1 cellular context compared by ENCODE assay signal in genomic region chr11:100863080-100863581, GRCh38.
A peak's percentile ranks its signal among the peaks of the same experiment; 100 is the strongest.
TF ChIP-seq lines count a peak whose summit lies in the region.

No MANE protein-coding gene starts in this region.

TF ChIP-seq in K562, 482 proteins besides CTCF, POLR2A, EP300 and RAD21 (continued from another document and continues in another):
- TF ChIP-seq JUNB (CRISPR knock-in tag; conservative IDR thresholded peaks at IDR 0.05): no peak
- TF ChIP-seq PHF8 (IDR thresholded peaks at IDR 0.05; ENCODE audit: borderline replicate concordance, low read length): no peak
- TF ChIP-seq ZBTB40 (IDR thresholded peaks at IDR 0.05): peak; percentile 57
- TF ChIP-seq ZBTB40 (CRISPR knock-in tag; IDR thresholded peaks at IDR 0.05): no peak
- no peak for TF ChIP-seq NONO (IDR thresholded peaks at IDR 0.05; ENCODE audit: low read depth in 2 of 2, low read length in 1 of 2)
- peak; percentile 53 for TF ChIP-seq CCNT2 (IDR thresholded peaks at IDR 0.05; ENCODE audit: borderline replicate concordance, extremely low read depth, insufficient read length, low read depth, low read length)
- no peak for TF ChIP-seq XRCC3 (IDR thresholded peaks at IDR 0.05)
- no peak for TF ChIP-seq YY1 (IDR thresholded peaks at IDR 0.05; ENCODE audit: borderline replicate concordance in 1 of 3, control insufficient read depth in 1 of 3, extremely low read depth in 1 of 3, insufficient read depth in 3 of 3, insufficient read length in 1 of 3, insufficient replicate concordance in 2 of 3, low read depth in 1 of 3, low read length in 2 of 3)
- TF ChIP-seq FOXJ3 (CRISPR knock-in tag; IDR thresholded peaks at IDR 0.05): no peak
- TF ChIP-seq TFAM (CRISPR knock-in tag; conservative IDR thresholded peaks at IDR 0.05): no peak
- TF ChIP-seq ZNF23 (CRISPR knock-in tag; IDR thresholded peaks at IDR 0.05): no peak
- TF ChIP-seq RBFOX2 (IDR thresholded peaks at IDR 0.05; ENCODE audit: low read depth, low read length): no peak
- TF ChIP-seq THAP7 (CRISPR knock-in tag; IDR thresholded peaks at IDR 0.05): no peak
- no peak for TF ChIP-seq XRCC4 (IDR thresholded peaks at IDR 0.05; ENCODE audit: extremely low read depth, insufficient read depth, insufficient read length)
- no peak for TF ChIP-seq EGR1 (conservative IDR thresholded peaks at IDR 0.05)
- TF ChIP-seq THAP12 (CRISPR knock-in tag; IDR thresholded peaks at IDR 0.05): no peak
- no peak for TF ChIP-seq GTF2F1 (IDR thresholded peaks at IDR 0.05; ENCODE audit: low read depth, low read length)
- TF ChIP-seq STAT5A (IDR thresholded peaks at IDR 0.05; ENCODE audit: borderline replicate concordance, low read length): peak; percentile 78
- no peak for TF ChIP-seq KLF13 (tag; IDR thresholded peaks at IDR 0.05; ENCODE audit: borderline replicate concordance, low read depth)
- TF ChIP-seq TEAD1 (CRISPR knock-in tag; IDR thresholded peaks at IDR 0.05): no peak
- TF ChIP-seq ZNF263 (CRISPR knock-in tag; IDR thresholded peaks at IDR 0.05; ENCODE audit: borderline replicate concordance): no peak
- no peak for TF ChIP-seq WHSC1 (IDR thresholded peaks at IDR 0.05; ENCODE audit: low read length)
- no peak for TF ChIP-seq ELF1 (tag; IDR thresholded peaks at IDR 0.05)
- no peak for TF ChIP-seq ZBTB1 (CRISPR knock-in tag; IDR thresholded peaks at IDR 0.05; ENCODE audit: borderline replicate concordance, low read depth)
- no peak for TF ChIP-seq NR3C1 (CRISPR knock-in tag; IDR thresholded peaks at IDR 0.05)
- TF ChIP-seq SNRNP70 (optimal IDR thresholded peaks at IDR 0.05; ENCODE audit: low read depth, low read length): no peak
- TF ChIP-seq MCM5 (IDR thresholded peaks at IDR 0.05; ENCODE audit: low read depth): no peak
- TF ChIP-seq PURB (CRISPR knock-in tag; IDR thresholded peaks at IDR 0.05; ENCODE audit: low read depth): no peak
- no peak for TF ChIP-seq DNMT1 (IDR thresholded peaks at IDR 0.05)
- no peak for TF ChIP-seq CTCFL (IDR thresholded peaks at IDR 0.05; ENCODE audit: borderline replicate concordance, insufficient read depth, low read depth, low read length, poor library complexity, severe bottlenecking)
- TF ChIP-seq BDP1 (IDR thresholded peaks at IDR 0.05; ENCODE audit: insufficient read depth, insufficient read length): no peak
- TF ChIP-seq TAF15 (IDR thresholded peaks at IDR 0.05; ENCODE audit: low read depth, low read length): no peak
- TF ChIP-seq KDM5B (IDR thresholded peaks at IDR 0.05; ENCODE audit: insufficient replicate concordance, low read depth, low read length): no peak
- peak in 1 of 2 experiments; percentile 50; a peak in 1 of 4 replicates for TF ChIP-seq HDAC1 (IDR thresholded peaks at IDR 0.05)
- TF ChIP-seq ZNF79 (CRISPR knock-in tag; IDR thresholded peaks at IDR 0.05; ENCODE audit: low read depth): no peak
- peak; percentile 33 to 75; a peak in 3 of 4 replicates for TF ChIP-seq RCOR1 (IDR thresholded peaks at IDR 0.05; ENCODE audit: borderline replicate concordance in 1 of 2, low read depth in 2 of 2, low read length in 2 of 2)
- TF ChIP-seq MYBL2 (IDR thresholded peaks at IDR 0.05; ENCODE audit: low read depth): no peak
- no peak for TF ChIP-seq MYBL2 (CRISPR knock-in tag; IDR thresholded peaks at IDR 0.05; ENCODE audit: borderline replicate concordance)
- no peak for TF ChIP-seq ZNF696 (CRISPR knock-in tag; conservative IDR thresholded peaks at IDR 0.05)
- TF ChIP-seq ZNF165 (CRISPR knock-in tag; IDR thresholded peaks at IDR 0.05; ENCODE audit: borderline replicate concordance): no peak
- peak; percentile 51 for TF ChIP-seq CREB1 (IDR thresholded peaks at IDR 0.05)
- TF ChIP-seq CREB1 (CRISPR knock-in tag; IDR thresholded peaks at IDR 0.05): no peak
- no peak for TF ChIP-seq CBFB (CRISPR knock-in tag; IDR thresholded peaks at IDR 0.05)
- no peak for TF ChIP-seq E2F8 (IDR thresholded peaks at IDR 0.05; ENCODE audit: low read depth, partially characterized antibody)
- no peak for TF ChIP-seq ZNF561 (CRISPR knock-in tag; conservative IDR thresholded peaks at IDR 0.05)
- TF ChIP-seq SIN3B (IDR thresholded peaks at IDR 0.05; ENCODE audit: low read depth): no peak
- no peak for TF ChIP-seq SMARCA5 (IDR thresholded peaks at IDR 0.05)
- TF ChIP-seq HLTF (IDR thresholded peaks at IDR 0.05): no peak
- no peak for TF ChIP-seq ZC3H8 (IDR thresholded peaks at IDR 0.05)
